Comparison of ENCODE assay signal across 13 cellular contexts in genomic region chr18:13374096-13374467, GRCh38.
"Had no signal": no experiment of that assay in that cellular context is flagged by ENCODE, and none has a peak within 500 bp of the region (broad histone marks: within the 10 kb centered on the region; RNA-seq: fewer than 3 reads in every experiment).

No MANE protein-coding gene starts in this region.

- ATAC-seq: activated T-cell treated with anti-CD3 and anti-CD28 coated beads, Interleukin-2, amount 50 U/mL, for 4 hours; esophagus mucosa had no signal

- H3K36me3 ChIP-seq: SJSA1, transverse colon, WERI-Rb-1 had no signal

- H3K9me3 ChIP-seq: SJSA1, transverse colon had no signal

- H3K27me3 ChIP-seq: SJSA1, transverse colon had no signal

- H3K4me3 ChIP-seq: lung, SJSA1, transverse colon had no signal

- DNase-seq: activated CD4-positive, alpha-beta T cell treated with anti-CD3 and anti-CD28 coated beads for 4 hours; activated gamma-delta T cell treated with Interleukin-2 at 50 U/mL for 16 hours; activated T-cell treated with anti-CD3 and anti-CD28 coated beads, Interleukin-2, amount 50 U/mL, for 4 hours; central memory CD4-positive, alpha-beta T cell; left cardiac atrium; small intestine; T1000; transverse colon; WERI-Rb-1 had no signal

- H3K9me3 Mint-ChIP-seq: activated T-cell treated with anti-CD3 and anti-CD28 coated beads, Interleukin-2, amount 50 U/mL, for 4 hours; dendritic cell treated with granulocyte-macrophage colony-stimulating factor and Interleukin-4, amounts not matched to agents 40 ng/mL and 50 ng/mL, for 4 days had no signal

- H3K4me3 Mint-ChIP-seq: activated T-cell treated with anti-CD3 and anti-CD28 coated beads, Interleukin-2, amount 50 U/mL, for 4 hours; dendritic cell treated with granulocyte-macrophage colony-stimulating factor and Interleukin-4, amounts not matched to agents 40 ng/mL and 50 ng/mL, for 4 days had no signal

- H3K27ac ChIP-seq: WERI-Rb-1 had no signal
